11 cellular contexts compared by ENCODE assay signal in the genomic region with DNA sequence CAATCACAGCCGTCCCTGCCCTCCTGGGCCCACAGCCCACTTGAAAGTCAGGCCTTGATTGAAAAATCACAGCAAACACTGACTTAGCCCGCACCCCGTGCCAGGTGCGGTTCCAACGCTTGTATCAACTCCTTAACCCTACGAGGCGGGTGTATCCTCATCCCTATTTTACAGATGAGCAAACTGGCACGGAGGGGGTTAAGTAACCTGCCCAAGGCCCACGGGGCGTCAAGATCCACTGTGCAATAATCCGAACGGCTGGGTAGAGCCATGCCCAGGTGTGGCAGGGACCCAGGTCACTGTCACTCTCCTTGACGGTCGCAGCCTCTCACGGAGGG. TPM values are rescaled to one million over a fixed set of nuclear protein-coding genes. Genes with fewer than 3 reads are reported as not detected.
DNase-seq lines count a peak whose midpoint lies in the region; ATAC-seq and TF ChIP-seq lines count a peak whose summit lies in the region.
"Had no signal": no experiment of that assay in that cellular context is flagged by ENCODE, and none has a peak within 500 bp of the region (broad histone marks: within the 10 kb centered on the region; RNA-seq: fewer than 3 reads in every experiment).

No MANE protein-coding gene starts in this region.

- peak; percentile 9 for ATAC-seq in GM21717 (IDR thresholded peaks at IDR 0.05; ENCODE audit: unreplicated experiment)
- no peak for ATAC-seq in psoas muscle
- no peak for ATAC-seq in GM19035 (IDR thresholded peaks at IDR 0.05; ENCODE audit: unreplicated experiment)
- no peak for ATAC-seq in GM21381 (IDR thresholded peaks at IDR 0.05; ENCODE audit: unreplicated experiment)

- H3K4me3 ChIP-seq in Peyer's patch (peak overlapping the region; percentile 38 to 63 (median 60)), fibroblast of mammary gland (ENCODE audit: control insufficient read depth, low read depth, low read length) (peak overlapping the region; percentile 42), psoas muscle (peak overlapping the region; percentile 40), MM.1S (ENCODE audit: low read length) (no peak overlapping the region)

- H3K27ac ChIP-seq in Peyer's patch (no peak overlapping the region), psoas muscle (no peak overlapping the region), MM.1S (ENCODE audit: low read length) (no peak overlapping the region)

- no peaks in the 10 kb centered on the region for H4K20me1 ChIP-seq in MM.1S (ENCODE audit: insufficient read depth, low read length)

- H3K4me2 ChIP-seq in MM.1S (ENCODE audit: low read depth, low read length) = no peak overlapping the region

- H3K9ac ChIP-seq in MM.1S (ENCODE audit: low read length) = no peak overlapping the region

- DNase-seq in Peyer's patch (no peak), fibroblast of mammary gland (ENCODE audit: low read depth) (no peak), psoas muscle (no peak), MM.1S (no peak), cerebellum (ENCODE audit: low spot score) (no peak)
- DNase-seq: activated CD4-positive, alpha-beta T cell treated with anti-CD3 and anti-CD28 coated beads for 1 hour; foreskin melanocyte; NCI-H2171 had no signal

- H3F3A ChIP-seq in MM.1S (ENCODE audit: insufficient read depth, low read length) = no peaks in the 10 kb centered on the region

- no peak for TF ChIP-seq POLR2A in Peyer's patch (IDR thresholded peaks at IDR 0.05)

- 32 to 40% (median 38%) methylated on average over 15 of the region's 15 CpGs for WGBS in psoas muscle, 3 donors

- H3K27me3 ChIP-seq in Peyer's patch (no peaks in the 10 kb centered on the region), psoas muscle (ENCODE audit: insufficient read depth in 3 of 3, low read length in 2 of 3) (peaks cover 0 to 27% (median 6%) of the 10 kb centered on the region in 3 donors), MM.1S (replicated peaks; ENCODE audit: insufficient read depth, low read length) (no peaks in the 10 kb centered on the region)

- H3K79me2 ChIP-seq in MM.1S (ENCODE audit: low read length) = no peaks in the 10 kb centered on the region

- H3K9me3 ChIP-seq in Peyer's patch (no peaks in the 10 kb centered on the region), psoas muscle (no peaks in the 10 kb centered on the region), MM.1S (replicated peaks; ENCODE audit: insufficient read depth, low read length) (no peaks in the 10 kb centered on the region)

- H3K4me1 ChIP-seq in Peyer's patch (peaks cover 0 to 32% (median 4%) of the 10 kb centered on the region in 4 donors), psoas muscle (no peaks in the 10 kb centered on the region), MM.1S (ENCODE audit: low read length) (no peaks in the 10 kb centered on the region)

- no peak for TF ChIP-seq CTCF in Peyer's patch (IDR thresholded peaks at IDR 0.05)
- TF ChIP-seq CTCF in fibroblast of mammary gland (conservative IDR thresholded peaks at IDR 0.05; ENCODE audit: control insufficient read depth, insufficient read depth, low read depth, low read length) = no peak
- no peak for TF ChIP-seq CTCF in psoas muscle (IDR thresholded peaks at IDR 0.05)
- TF ChIP-seq CTCF in MM.1S (IDR thresholded peaks at IDR 0.05; ENCODE audit: low read length) = no peak

- H3K9me2 ChIP-seq in MM.1S (replicated peaks; ENCODE audit: insufficient read depth, low read length) = no peaks in the 10 kb centered on the region

- intact Hi-C loops in psoas muscle (cut with DNase I) = loop anchor here in 1 of 2 donors (10.0 kb wide), 1 partner anchor 1168 kb away; no protein-coding TSS in a partner anchor

- H3K36me3 ChIP-seq in Peyer's patch (peaks cover 0 to 7% (median 0%) of the 10 kb centered on the region in 3 donors), psoas muscle (ENCODE audit: insufficient read depth in 1 of 2, low read depth in 1 of 2) (peaks cover 0 to 26% of the 10 kb centered on the region in 2 donors), MM.1S (replicated peaks; ENCODE audit: insufficient read depth, low read length) (no peaks in the 10 kb centered on the region)

- H2AFZ ChIP-seq in MM.1S (ENCODE audit: low read length) = no peak overlapping the region

RNA-seq across cellular contexts. Expression of gene DNAH10, which starts 0.6 kb away (rescaled TPM):
- total RNA-seq in Peyer's patch = 1 to 10 TPM in 1 of 4 donors, under 1 TPM in 3; under 0.01 to 1.7 (median 0.28) TPM
- under 1 TPM in 3 of 4 donors, not detected in 1; 0.04 to 0.84 (median 0.59) TPM for total RNA-seq in psoas muscle
- under 1 TPM; 0.01 to 0.38 (median 0.10) TPM for polyA plus RNA-seq in psoas muscle
- 2.1 TPM for total RNA-seq in cerebellum

RNA-seq across cellular contexts. Expression of gene ATP6V0A2, which starts 50.5 kb away (rescaled TPM):
- total RNA-seq in Peyer's patch = 10 to 100 TPM; 15.7 to 53.5 (median 32.9) TPM
- total RNA-seq in psoas muscle = 10 to 100 TPM; 11.7 to 20.7 (median 18.8) TPM
- polyA plus RNA-seq in psoas muscle = 10 to 100 TPM in 1 of 3 donors, 1 to 10 TPM in 2; 5.1 to 12.0 (median 8.4) TPM
- total RNA-seq in cerebellum = 30.7 TPM
